In the genomic region with DNA sequence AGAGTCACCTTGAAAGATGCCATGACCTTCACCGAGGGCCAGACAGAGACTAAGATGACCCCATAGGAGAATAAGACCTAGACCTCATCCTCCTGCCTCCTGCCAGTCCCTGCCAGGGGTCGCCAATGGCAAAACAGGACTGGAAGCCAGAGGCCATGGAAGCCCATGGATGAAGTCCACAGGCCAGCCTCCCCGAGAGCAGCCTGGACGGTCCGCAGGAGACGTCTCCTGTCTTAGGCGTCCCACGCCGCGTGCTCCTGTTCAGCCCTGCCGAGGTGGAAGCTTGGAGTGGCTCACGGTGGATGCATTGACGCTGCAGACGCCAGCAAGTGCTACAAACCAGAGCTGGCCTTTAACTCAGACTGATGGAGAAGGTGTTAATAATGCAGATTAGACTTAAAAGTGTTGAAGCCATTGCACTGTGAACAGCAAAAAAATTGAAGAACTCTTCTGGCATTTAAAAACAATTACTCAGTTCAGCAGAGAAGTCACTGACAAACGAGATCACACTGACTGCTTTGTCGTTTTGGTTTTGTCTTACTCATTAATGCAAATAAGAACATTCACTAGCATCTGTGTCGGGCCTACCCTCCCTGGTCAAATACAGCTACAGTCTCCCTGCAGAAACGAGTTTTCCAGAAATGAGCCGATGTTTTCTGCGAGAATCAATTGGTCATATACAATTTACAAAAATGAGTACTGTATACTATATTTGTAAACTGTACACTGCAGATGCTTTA, we compare ENCODE assay signal across 30 cellular contexts. TPM values are rescaled to one million over a fixed set of nuclear protein-coding genes. Genes with fewer than 3 reads are reported as not detected.
A peak's percentile ranks its signal among the peaks of the same experiment; 100 is the strongest.
DNase-seq lines count a peak whose midpoint lies in the region; ATAC-seq, FAIRE-seq and TF ChIP-seq lines count a peak whose summit lies in the region.
"Had no signal": no experiment of that assay in that cellular context is flagged by ENCODE, and none has a peak within 500 bp of the region (broad histone marks: within the 10 kb centered on the region; RNA-seq: fewer than 3 reads in every experiment).

No MANE protein-coding gene starts in this region.

- no peak overlapping the region for H3K4me3 ChIP-seq in left ventricle myocardium inferior
- no peak overlapping the region for H3K4me3 ChIP-seq in neuronal stem cell (ENCODE audit: low read length in 2 of 2)
- H3K4me3 ChIP-seq: adrenal gland, skin epidermis, suprapubic skin, vagina had no signal

- peak overlapping the region; percentile 81 for H3K27ac ChIP-seq in left ventricle myocardium inferior (replicated peaks)
- no peak overlapping the region for H3K27ac ChIP-seq in neuronal stem cell (replicated peaks; ENCODE audit: low read length)
- H3K27ac ChIP-seq: adrenal gland, skin epidermis, suprapubic skin, vagina had no signal

- FAIRE-seq in urothelium cell line (lab: Jason Lieb, UNC): peak; percentile 27
- FAIRE-seq: GM18507, GM19239, islet of Langerhans had no signal

- no peak overlapping the region for H3K14ac ChIP-seq in neuronal stem cell (ENCODE audit: low read length)

- H3K18ac ChIP-seq in neuronal stem cell (ENCODE audit: low read length): peak overlapping the region; percentile 71

- H3K9me3 ChIP-seq in left ventricle myocardium inferior (replicated peaks) (no peaks in the 10 kb centered on the region), neuronal stem cell (replicated peaks in 1 of 2; ENCODE audit: control insufficient read depth in 2 of 2, insufficient read depth in 1 of 2, low read depth in 1 of 2, low read length in 2 of 2) (no peaks in the 10 kb centered on the region)
- H3K9me3 ChIP-seq: adrenal gland, suprapubic skin, vagina had no signal

- H3K27me3 ChIP-seq in left ventricle myocardium inferior (ENCODE audit: low read depth) (no peaks in the 10 kb centered on the region), neuronal stem cell (ENCODE audit: control insufficient read depth in 3 of 3, insufficient read depth in 3 of 3, low read depth in 1 of 3, low read length in 3 of 3) (peaks cover 0 to 23% (median 0%) of the 10 kb centered on the region in 3 experiments)
- H3K27me3 ChIP-seq: adrenal gland, suprapubic skin, vagina had no signal

- H3K23ac ChIP-seq in neuronal stem cell (ENCODE audit: low read depth, low read length, poor library complexity): peak overlapping the region; percentile 80

- WGBS in neuronal stem cell (ENCODE audit: extremely low coverage in 2 of 2, insufficient read length in 2 of 2, insufficient replicate concordance in 1 of 2), 2 donors: no CpG with 5 or more reads among the region's 20 CpGs

- H3K4me1 ChIP-seq in left ventricle myocardium inferior: peaks cover 23% of the 10 kb centered on the region
- peaks cover 7 to 13% of the 10 kb centered on the region in 2 donors for H3K4me1 ChIP-seq in neuronal stem cell (ENCODE audit: control insufficient read depth in 2 of 2, insufficient read depth in 1 of 2, low read depth in 1 of 2, low read length in 2 of 2)

- intact Hi-C loops in left ventricle myocardium inferior (cut with micrococcal nuclease) (no loop called here), left cardiac atrium (cut with DNase I) (loop anchor here in 1 of 2 donors (5.0 kb wide), 1 partner anchor 38 kb away; the partner anchor contains the start of gene FAM20C), sciatic nerve (cut with DNase I) (no loop called here)

- ATAC-seq in left cardiac atrium (no peak), sciatic nerve (no peak), HG03139 (IDR thresholded peaks at IDR 0.05; ENCODE audit: unreplicated experiment) (no peak)
- ATAC-seq: activated CD8-positive, alpha-beta T cell treated with anti-CD3 and anti-CD28 coated beads for 36 hours; natural killer cell; stimulated activated naive B cell treated with anti-CD40 and anti-IgM and Interleukin-4, amounts not matched to agents 10 μg/mL and 1 μg/mL and 100 μg/mL, for 72 hours had no signal

- H2BK5ac ChIP-seq in neuronal stem cell (ENCODE audit: low read length): peak overlapping the region; percentile 45

- H3K9ac ChIP-seq in neuronal stem cell (ENCODE audit: low read depth, low read length, poor library complexity): peak overlapping the region; percentile 65

- no peaks in the 10 kb centered on the region for H3K36me3 ChIP-seq in left ventricle myocardium inferior
- H3K36me3 ChIP-seq in neuronal stem cell (replicated peaks in 1 of 2; ENCODE audit: control insufficient read depth in 2 of 2, insufficient read depth in 2 of 2, low read length in 2 of 2): no peaks in the 10 kb centered on the region
- H3K36me3 ChIP-seq: adrenal gland, suprapubic skin, vagina had no signal

- H2BK12ac ChIP-seq in neuronal stem cell (ENCODE audit: low read length): no peak overlapping the region

- H3K4ac ChIP-seq in neuronal stem cell (ENCODE audit: low read length): no peak overlapping the region

- no peak overlapping the region for H2AFZ ChIP-seq in neuronal stem cell (ENCODE audit: low read length)

- H3K4me2 ChIP-seq in neuronal stem cell (ENCODE audit: insufficient read depth, low read length, poor library complexity, severe bottlenecking): no peak overlapping the region

- H2BK120ac ChIP-seq in neuronal stem cell (ENCODE audit: low read depth, low read length): no peak overlapping the region

- no peak overlapping the region for H4K91ac ChIP-seq in neuronal stem cell (ENCODE audit: low read depth, low read length, poor library complexity)

- H2BK15ac ChIP-seq in neuronal stem cell (ENCODE audit: low read length): no peak overlapping the region

- no peak overlapping the region for H4K8ac ChIP-seq in neuronal stem cell (ENCODE audit: low read depth, low read length)

- DNase-seq in left ventricle myocardium inferior (no peak), left cardiac atrium (no peak), globus pallidus (ENCODE audit: low spot score) (peak; percentile 82), neuronal stem cell (ENCODE audit: low spot score) (no peak), urothelium cell line (ENCODE audit: low spot score) (no peak), sciatic nerve (ENCODE audit: low spot score) (no peak), HT-29 (ENCODE audit: low spot score) (no peak)
- DNase-seq: activated CD8-positive, alpha-beta memory T cell treated with anti-CD3 and anti-CD28 coated beads, Interleukin-2, amount 50 U/mL, for 48 hours; activated CD8-positive, alpha-beta T cell treated with anti-CD3 and anti-CD28 coated beads for 36 hours; activated naive CD4-positive, alpha-beta T cell treated with anti-CD3 and anti-CD28 coated beads for 36 hours; adrenal gland; CD4-positive, alpha-beta memory T cell; effector CD8-positive, alpha-beta T cell; GOT3; HFFc6; KBM-7; natural killer cell; NCI-H1092; NCI-H1694 treated with DMSO at 0.1 percent for 48 hours; NCI-H510A; NK-92 treated with Interleukin-12 subunit alpha and Interleukin-12 subunit beta, amount 100 ng/mL, for 24 hours; SHP77; stimulated activated naive B cell treated with anti-CD40 and anti-IgM and Interleukin-4, amounts not matched to agents 10 μg/mL and 1 μg/mL and 100 μg/mL, for 72 hours had no signal

- H3K79me1 ChIP-seq in neuronal stem cell (ENCODE audit: low read depth, low read length): no peaks in the 10 kb centered on the region

- no peak overlapping the region for H2AK5ac ChIP-seq in neuronal stem cell (ENCODE audit: low read depth, low read length)

- no peak for TF ChIP-seq CTCF in left ventricle myocardium inferior (IDR thresholded peaks at IDR 0.05; ENCODE audit: borderline replicate concordance)

RNA-seq across cellular contexts. Expression of gene FAM20C, which starts 38.1 kb away (rescaled TPM):
- total RNA-seq in left ventricle myocardium inferior (22.2 TPM), left cardiac atrium (10 to 100 TPM; 30.7 to 62.5 TPM), sciatic nerve (57.0 TPM)
- 7.3 TPM for polyA plus RNA-seq in neuronal stem cell (2013, experiment 1 of 2)
- 7.3 TPM for polyA plus RNA-seq in neuronal stem cell (2013, experiment 2 of 2)
- total RNA-seq in HT-29 (2014; rRNA removed; shearing (Covaris generic)): not detected in 2 replicates
- polyA plus RNA-seq: CD4-positive, alpha-beta memory T cell had no signal

Comparison
In these comparisons a context has a peak if more than half of its experiments do, and no peak if none do; other contexts are left out.
1. RNA of gene FAM20C, which starts 38.1 kb away (total RNA-seq): 30.7 to 62.5 TPM in left cardiac atrium, 57.0 TPM in sciatic nerve (single experiment) and 22.2 TPM in left ventricle myocardium inferior (single experiment); not detected in HT-29; every median in the first group is over 10 times any median in the second.